In the genomic region with DNA sequence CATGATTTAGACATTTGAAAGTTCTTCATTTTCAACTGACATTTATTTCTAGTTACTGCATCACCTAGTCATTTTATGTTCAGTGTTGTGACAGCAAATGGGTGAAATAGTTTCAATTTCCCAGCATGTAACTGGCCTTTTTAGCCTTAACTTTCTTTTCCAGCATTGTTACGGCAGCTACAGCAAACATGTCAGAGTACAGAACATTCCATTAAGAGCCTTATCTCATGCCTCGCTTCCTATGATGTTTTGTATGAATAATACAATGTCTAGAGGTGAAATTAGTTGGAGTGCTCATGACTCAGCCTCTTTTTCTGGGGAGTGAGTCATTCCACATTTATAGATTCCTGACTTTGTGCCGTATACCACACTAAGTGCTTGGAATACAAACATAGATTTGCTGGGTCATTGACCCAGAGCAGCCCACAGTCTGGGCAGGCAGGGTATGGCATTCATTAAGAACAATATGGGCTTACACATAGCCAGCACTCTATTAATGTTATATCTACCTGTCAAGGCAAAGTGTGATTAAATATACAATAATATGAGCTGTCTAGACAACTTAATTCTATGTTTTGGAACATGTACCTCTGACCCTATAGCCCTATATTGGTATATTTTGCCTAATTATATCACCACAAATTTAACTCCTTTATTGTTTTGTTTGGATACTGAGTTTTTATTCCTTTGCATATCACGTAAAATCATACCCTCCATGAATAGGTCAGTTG, we compare ENCODE assay signal across 8 cellular contexts.
DNase-seq lines count a peak whose midpoint lies in the region; ATAC-seq and TF ChIP-seq lines count a peak whose summit lies in the region.

No MANE protein-coding gene starts in this region.

- TF ChIP-seq POLR2A in uterus (IDR thresholded peaks at IDR 0.05), result no peak

- intact Hi-C loops in uterus (cut with DNase I; ENCODE audit: low total_unique reads), result no loop called here

- H3K4me3 ChIP-seq in uterus, result no peak overlapping the region

- no peak for ATAC-seq in GM18517 (IDR thresholded peaks at IDR 0.05; ENCODE audit: unreplicated experiment)

- peak; percentile 37 for DNase-seq in NCI-H187 treated with DMSO at 0.1 percent for 48 hours (lab: John Stamatoyannopoulos, UW)
- no peak for DNase-seq in NCI-H187 (lab: John Stamatoyannopoulos, UW)
- peak; percentile 98 for DNase-seq in amniotic epithelial cell (ENCODE audit: low read depth)
- peak; percentile 98 for DNase-seq in kidney tubule cell (ENCODE audit: low spot score)
- no peak for DNase-seq in uterus
- no peak for DNase-seq in cerebellar nuclear complex (lab: John Stamatoyannopoulos, UW)
- DNase-seq in stimulated activated CD4-positive, alpha-beta T cell treated with anti-CD3 and anti-CD28 coated beads, Interleukin-4, amount 100 ng/mL, for 24 hours, result no peak

- H3K27ac ChIP-seq in uterus, result peak overlapping the region; percentile 57 to 75

- H3K27me3 ChIP-seq in uterus, result no peaks in the 10 kb centered on the region

- no peaks in the 10 kb centered on the region for H3K36me3 ChIP-seq in uterus

- no peak for TF ChIP-seq CTCF in uterus (IDR thresholded peaks at IDR 0.05)

- H3K9me3 ChIP-seq in uterus, result peaks cover 0 to 5% of the 10 kb centered on the region in 2 donors

- H3K4me1 ChIP-seq in uterus, result no peaks in the 10 kb centered on the region

Comparison
In these comparisons a context has a peak if more than half of its experiments do, and no peak if none do; other contexts are left out.
1. DNase-seq: peak in NCI-H187 treated with DMSO at 0.1 percent for 48 hours (single experiment), amniotic epithelial cell (single experiment) and kidney tubule cell (single experiment); none in NCI-H187 (0 of 2), uterus (0 of 2), cerebellar nuclear complex (0 of 2) and stimulated activated CD4-positive, alpha-beta T cell treated with anti-CD3 and anti-CD28 coated beads, Interleukin-4, amount 100 ng/mL, for 24 hours (single experiment).